Comparison of ENCODE assay signal across 9 cellular contexts in the genomic region with DNA sequence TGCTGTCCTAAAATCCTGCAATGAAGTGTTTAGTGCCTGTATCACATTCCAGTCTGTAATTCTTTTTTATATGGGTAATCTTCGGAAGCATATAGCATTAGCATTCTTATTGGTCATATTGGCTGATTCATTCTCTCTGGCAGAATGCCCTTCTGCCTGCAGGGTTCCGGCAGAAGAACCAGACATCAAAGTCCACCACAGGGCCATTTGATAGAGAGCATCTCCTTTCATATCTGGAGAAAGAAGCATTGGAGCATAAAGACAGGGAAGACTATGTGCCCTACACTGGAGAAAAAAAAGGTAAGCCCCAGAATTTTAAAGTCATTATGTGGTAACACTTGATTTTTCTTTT. TPM values are rescaled to one million over a fixed set of nuclear protein-coding genes. Genes with fewer than 3 reads are reported as not detected.
A peak's percentile ranks its signal among the peaks of the same experiment; 100 is the strongest.
DNase-seq lines count a peak whose midpoint lies in the region; ATAC-seq and TF ChIP-seq lines count a peak whose summit lies in the region.
"Had no signal": no experiment of that assay in that cellular context is flagged by ENCODE, and none has a peak within 500 bp of the region (broad histone marks: within the 10 kb centered on the region; RNA-seq: fewer than 3 reads in every experiment).

No MANE protein-coding gene starts in this region.

- peaks cover 65% of the 10 kb centered on the region for H3K36me3 Mint-ChIP-seq in activated CD4-positive, alpha-beta memory T cell treated with anti-CD3 and anti-CD28 coated beads, Interleukin-2, amount 10 ng/mL, durations not matched to agents 7 days and 5 days (ENCODE audit: low read depth)

- peaks cover 7 to 26% of the 10 kb centered on the region in 2 experiments; a peak in 3 of 4 replicates for H3K36me3 ChIP-seq in HCT116 (ENCODE audit: control insufficient read depth in 1 of 2, insufficient read depth in 2 of 2, low read length in 2 of 2)

- H3K4me3 ChIP-seq in HCT116 (replicated peaks in 1 of 2; ENCODE audit: low read depth in 1 of 2, low read length in 2 of 2) = peak overlapping the region in 1 of 2 experiments; percentile 39; a peak in 2 of 4 replicates
- H3K4me3 ChIP-seq in fibroblast of mammary gland (ENCODE audit: control insufficient read depth, low read depth, low read length) = no peak overlapping the region
- H3K4me3 ChIP-seq: psoas muscle had no signal

- peak overlapping the region; percentile 69 for H3K4me2 ChIP-seq in HCT116 (ENCODE audit: low read length)

- RAD21 ChIA-PET in HCT116 (lab: Charles Lee; ENCODE audit: low non-redundant PET in 1 of 2, low total read pairs in 2 of 2, uncharacterized antibody in 2 of 2, unreplicated experiment in 2 of 2) = no interaction called here

- no peak overlapping the region for H3K27ac Mint-ChIP-seq in activated CD4-positive, alpha-beta memory T cell treated with anti-CD3 and anti-CD28 coated beads, Interleukin-2, amount 10 ng/mL, durations not matched to agents 7 days and 5 days

- H3K4me3 Mint-ChIP-seq in activated CD4-positive, alpha-beta memory T cell treated with anti-CD3 and anti-CD28 coated beads, Interleukin-2, amount 10 ng/mL, durations not matched to agents 7 days and 5 days = no peak overlapping the region

- TF ChIP-seq POLR2A in HCT116 (IDR thresholded peaks at IDR 0.05; ENCODE audit: borderline replicate concordance, extremely low read depth, insufficient read depth, insufficient read length) = no peak

- H4K20me1 ChIP-seq in HCT116 (ENCODE audit: insufficient read depth) = no peaks in the 10 kb centered on the region

- TF ChIP-seq RAD21 in HCT116 (IDR thresholded peaks at IDR 0.05; ENCODE audit: low read depth) = 0 out of 2 replicates have a peak, but pooled peaks have one; percentile 15

- no peaks in the 10 kb centered on the region for H3K9me3 ChIP-seq in HCT116 (ENCODE audit: control insufficient read depth in 1 of 2, insufficient read depth in 1 of 2, low read depth in 1 of 2, low read length in 2 of 2)
- H3K9me3 ChIP-seq: psoas muscle had no signal

- no peak for TF ChIP-seq CTCF in HCT116 (IDR thresholded peaks at IDR 0.05 in 2 of 3, conservative IDR thresholded peaks at IDR 0.05 in 1 of 3; ENCODE audit: borderline replicate concordance in 1 of 3, insufficient read depth in 1 of 3, low read depth in 2 of 3, low read length in 2 of 3)
- no peak for TF ChIP-seq CTCF in fibroblast of mammary gland (conservative IDR thresholded peaks at IDR 0.05; ENCODE audit: control insufficient read depth, insufficient read depth, low read depth, low read length)

- peak; percentile 66 for ATAC-seq in HCT116
- no peak for ATAC-seq in HG02798 (IDR thresholded peaks at IDR 0.05; ENCODE audit: poor library complexity, unreplicated experiment)
- ATAC-seq: psoas muscle had no signal

- H3K9me3 Mint-ChIP-seq in activated CD4-positive, alpha-beta memory T cell treated with anti-CD3 and anti-CD28 coated beads, Interleukin-2, amount 10 ng/mL, durations not matched to agents 7 days and 5 days = no peaks in the 10 kb centered on the region

- peaks cover 71 to 82% of the 10 kb centered on the region in 2 experiments for H3K4me1 ChIP-seq in HCT116 (ENCODE audit: control insufficient read depth in 1 of 2, insufficient read depth in 2 of 2, low read length in 2 of 2)
- H3K4me1 ChIP-seq: psoas muscle had no signal

- peak overlapping the region; percentile 91 for H3K27ac ChIP-seq in HCT116 (ENCODE audit: low read depth, low read length)
- H3K27ac ChIP-seq: psoas muscle had no signal

- peaks cover 10% of the 10 kb centered on the region for H3K4me1 Mint-ChIP-seq in activated CD4-positive, alpha-beta memory T cell treated with anti-CD3 and anti-CD28 coated beads, Interleukin-2, amount 10 ng/mL, durations not matched to agents 7 days and 5 days

- H3K9ac ChIP-seq in HCT116 (ENCODE audit: low read length) = peak overlapping the region; percentile 40

- peak; percentile 85 for DNase-seq in HCT116 (ENCODE audit: low read depth, low spot score)
- peak; percentile 79 for DNase-seq in SW480 (ENCODE audit: low spot score)
- DNase-seq in fibroblast of mammary gland (ENCODE audit: low read depth) = peak; percentile 80
- peak; percentile 40 for DNase-seq in stromal cell of bone marrow (ENCODE audit: low read depth)
- no peak for DNase-seq in activated CD4-positive, alpha-beta memory T cell treated with anti-CD3 and anti-CD28 coated beads, Interleukin-2, amount 10 ng/mL, durations not matched to agents 7 days and 5 days
- no peak for DNase-seq in hippocampal formation (lab: John Stamatoyannopoulos, UW)
- DNase-seq: psoas muscle, T-helper 1 cell had no signal

- no peaks in the 10 kb centered on the region for H3K27me3 ChIP-seq in HCT116 (ENCODE audit: insufficient read depth, low read length)

- no peaks in the 10 kb centered on the region for H3K9me2 ChIP-seq in HCT116 (ENCODE audit: insufficient read depth)

- POLR2A ChIA-PET in HCT116 (lab: Charles Lee) = no interaction called here
- POLR2A ChIA-PET in activated CD4-positive, alpha-beta memory T cell treated with anti-CD3 and anti-CD28 coated beads, Interleukin-2, amount 10 ng/mL, durations not matched to agents 7 days and 5 days (lab: Charles Lee) = no interaction called here

- intact Hi-C loops in HCT116 (cut with micrococcal nuclease) = no loop called here

- no peaks in the 10 kb centered on the region for H3K27me3 Mint-ChIP-seq in activated CD4-positive, alpha-beta memory T cell treated with anti-CD3 and anti-CD28 coated beads, Interleukin-2, amount 10 ng/mL, durations not matched to agents 7 days and 5 days

- H3K79me2 ChIP-seq in HCT116 (ENCODE audit: insufficient read depth, low read length) = peaks cover 79% of the 10 kb centered on the region

- BruUV-seq in HCT116 (replicated peaks; lab: Mats Ljungman, UMichigan) = no TSS peak

- H2AFZ ChIP-seq in HCT116 (ENCODE audit: low read depth, low read length, poor library complexity, severe bottlenecking) = no peak overlapping the region

- CTCF ChIA-PET in HCT116 (lab: Charles Lee) = no interaction called here
- CTCF ChIA-PET in activated CD4-positive, alpha-beta memory T cell treated with anti-CD3 and anti-CD28 coated beads, Interleukin-2, amount 10 ng/mL, durations not matched to agents 7 days and 5 days (lab: Charles Lee) = no interaction called here

TF ChIP-seq in HCT116, 20 proteins besides CTCF, POLR2A, EP300 and RAD21 (continues in another document):
- TF ChIP-seq, protein P1, sequence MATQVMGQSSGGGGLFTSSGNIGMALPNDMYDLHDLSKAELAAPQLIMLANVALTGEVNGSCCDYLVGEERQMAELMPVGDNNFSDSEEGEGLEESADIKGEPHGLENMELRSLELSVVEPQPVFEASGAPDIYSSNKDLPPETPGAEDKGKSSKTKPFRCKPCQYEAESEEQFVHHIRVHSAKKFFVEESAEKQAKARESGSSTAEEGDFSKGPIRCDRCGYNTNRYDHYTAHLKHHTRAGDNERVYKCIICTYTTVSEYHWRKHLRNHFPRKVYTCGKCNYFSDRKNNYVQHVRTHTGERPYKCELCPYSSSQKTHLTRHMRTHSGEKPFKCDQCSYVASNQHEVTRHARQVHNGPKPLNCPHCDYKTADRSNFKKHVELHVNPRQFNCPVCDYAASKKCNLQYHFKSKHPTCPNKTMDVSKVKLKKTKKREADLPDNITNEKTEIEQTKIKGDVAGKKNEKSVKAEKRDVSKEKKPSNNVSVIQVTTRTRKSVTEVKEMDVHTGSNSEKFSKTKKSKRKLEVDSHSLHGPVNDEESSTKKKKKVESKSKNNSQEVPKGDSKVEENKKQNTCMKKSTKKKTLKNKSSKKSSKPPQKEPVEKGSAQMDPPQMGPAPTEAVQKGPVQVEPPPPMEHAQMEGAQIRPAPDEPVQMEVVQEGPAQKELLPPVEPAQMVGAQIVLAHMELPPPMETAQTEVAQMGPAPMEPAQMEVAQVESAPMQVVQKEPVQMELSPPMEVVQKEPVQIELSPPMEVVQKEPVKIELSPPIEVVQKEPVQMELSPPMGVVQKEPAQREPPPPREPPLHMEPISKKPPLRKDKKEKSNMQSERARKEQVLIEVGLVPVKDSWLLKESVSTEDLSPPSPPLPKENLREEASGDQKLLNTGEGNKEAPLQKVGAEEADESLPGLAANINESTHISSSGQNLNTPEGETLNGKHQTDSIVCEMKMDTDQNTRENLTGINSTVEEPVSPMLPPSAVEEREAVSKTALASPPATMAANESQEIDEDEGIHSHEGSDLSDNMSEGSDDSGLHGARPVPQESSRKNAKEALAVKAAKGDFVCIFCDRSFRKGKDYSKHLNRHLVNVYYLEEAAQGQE (IDR thresholded peaks at IDR 0.05; ENCODE audit: low read depth) = no peak
- peak; percentile 82 for TF ChIP-seq JUND (IDR thresholded peaks at IDR 0.05)
- TF ChIP-seq ZBTB33 (IDR thresholded peaks at IDR 0.05; ENCODE audit: extremely low read depth, insufficient replicate concordance, low read length) = no peak
- TF ChIP-seq ELF1 (IDR thresholded peaks at IDR 0.05; ENCODE audit: borderline replicate concordance, low read depth) = no peak
- TF ChIP-seq EGR1 (IDR thresholded peaks at IDR 0.05; ENCODE audit: low read depth) = 0 out of 2 replicates have a peak, but pooled peaks have one; percentile 16
- peak; percentile 36; the same call in 1 of the 2 replicates for TF ChIP-seq POLR2AphosphoS5 (IDR thresholded peaks at IDR 0.05; ENCODE audit: low read depth, low read length)
- TF ChIP-seq YY1 (IDR thresholded peaks at IDR 0.05; ENCODE audit: extremely low read depth, insufficient replicate concordance, low read depth, low read length) = no peak
- TF ChIP-seq ZNF274 (IDR thresholded peaks at IDR 0.05; ENCODE audit: low read depth, low read length) = no peak
- TF ChIP-seq ZFX (IDR thresholded peaks at IDR 0.05) = no peak
- no peak for TF ChIP-seq SRF (IDR thresholded peaks at IDR 0.05; ENCODE audit: low read depth)
- TF ChIP-seq FOSL1 (IDR thresholded peaks at IDR 0.05; ENCODE audit: low read depth) = peak; percentile 73
- TF ChIP-seq SP1 (IDR thresholded peaks at IDR 0.05; ENCODE audit: low read depth) = peak; percentile 72

RNA-seq across cellular contexts. Expression of gene TMOD3, which starts 39.6 kb away (rescaled TPM):
- 78.8 TPM for total RNA-seq in HCT116 (2021; ENCODE audit: unreplicated experiment)
- 14.4 and 16.8 TPM in 2 replicates for polyA plus RNA-seq in HCT116 (2012)
- 10 to 100 TPM; 77.5 to 79.6 TPM for total RNA-seq in activated CD4-positive, alpha-beta memory T cell treated with anti-CD3 and anti-CD28 coated beads, Interleukin-2, amount 10 ng/mL, durations not matched to agents 7 days and 5 days

Comparison
In these comparisons a context has a peak if more than half of its experiments do, and no peak if none do; other contexts are left out.
1. DNase-seq: peak in HCT116 (single experiment), SW480 (single experiment), fibroblast of mammary gland (single experiment) and stromal cell of bone marrow (single experiment); none in activated CD4-positive, alpha-beta memory T cell treated with anti-CD3 and anti-CD28 coated beads, Interleukin-2, amount 10 ng/mL, durations not matched to agents 7 days and 5 days (single experiment) and hippocampal formation (0 of 2).